10 cellular contexts compared by ENCODE assay signal in the genomic region with DNA sequence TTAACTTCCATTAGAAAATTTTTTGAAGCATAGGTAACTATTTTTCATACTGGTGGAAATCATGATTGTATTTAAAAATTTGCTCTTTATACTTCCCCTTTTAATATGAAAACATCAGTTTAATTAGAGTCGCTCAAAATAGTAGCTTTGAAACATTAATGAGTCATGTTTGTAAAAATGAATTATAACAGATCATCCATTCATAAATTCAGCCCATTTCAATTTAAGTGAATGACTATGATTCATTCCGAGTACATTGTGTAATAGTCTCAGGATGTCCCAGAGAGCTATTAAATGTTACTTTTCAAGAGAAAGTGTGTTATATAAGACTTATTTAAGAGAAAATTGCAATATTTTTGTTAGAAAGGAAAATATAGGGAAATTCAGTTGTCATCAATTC.
DNase-seq lines count a peak whose midpoint lies in the region; FAIRE-seq and TF ChIP-seq lines count a peak whose summit lies in the region.
"Had no signal": no experiment of that assay in that cellular context is flagged by ENCODE, and none has a peak within 500 bp of the region (broad histone marks: within the 10 kb centered on the region; RNA-seq: fewer than 3 reads in every experiment).

No MANE protein-coding gene starts in this region.

- no peak overlapping the region for H3K27ac ChIP-seq in RWPE1

- POLR2A ChIA-PET in RWPE1 (lab: Yijun Ruan, JAX; ENCODE audit: low non-redundant PET), result no interaction called here

- FAIRE-seq in G401.6 (lab: Jason Lieb, UNC), result peak; percentile 67

- no peak for TF ChIP-seq CTCF in RWPE1 (conservative IDR thresholded peaks at IDR 0.05; ENCODE audit: low read depth)
- no peak for TF ChIP-seq CTCF in fibroblast of the aortic adventitia (IDR thresholded peaks at IDR 0.05; ENCODE audit: insufficient read depth, low read length)

- H3K4me3 ChIP-seq in fibroblast of the aortic adventitia (ENCODE audit: low read depth, low read length), result no peak overlapping the region
- H3K4me3 ChIP-seq in skeletal muscle cell (ENCODE audit: low read depth, low read length), result no peak overlapping the region

- CTCF ChIA-PET in RWPE1 (lab: Yijun Ruan, JAX), result interaction anchor here (0.6 kb wide), 1 partner anchor 51 kb away, joined by 3 read pairs; no protein-coding TSS in a partner anchor

- in situ Hi-C loops in KBM-7 (cut with MboI; ENCODE audit: low pct_unique_long_range_greater_than_20kb, low sequenced_read_pairs), result no loop called here

- DNase-seq in RWPE1 (ENCODE audit: low spot score) (peak; percentile 67), fibroblast of the aortic adventitia (ENCODE audit: low read depth) (peak; percentile 68), skeletal muscle cell (ENCODE audit: low read depth) (peak; percentile 27), kidney glomerular epithelial cell (lab: John Stamatoyannopoulos, UW) (no peak), COR-L47 (lab: John Stamatoyannopoulos, UW) (no peak), KBM-7 (no peak)
- DNase-seq: Calu3, NCI-H2171, right cardiac atrium had no signal

Comparison
In these comparisons a context has a peak if more than half of its experiments do, and no peak if none do; other contexts are left out.
1. DNase-seq: peak in RWPE1 (single experiment), fibroblast of the aortic adventitia (single experiment) and skeletal muscle cell (single experiment); none in kidney glomerular epithelial cell (single experiment), COR-L47 (single experiment) and KBM-7 (single experiment).